In genomic region chr11:94869186-94869585, GRCh38 we compare ENCODE assay signal across 23 cellular contexts.
"Had no signal": no experiment of that assay in that cellular context is flagged by ENCODE, and none has a peak within 500 bp of the region (broad histone marks: within the 10 kb centered on the region; RNA-seq: fewer than 3 reads in every experiment).

No MANE protein-coding gene starts in this region.

- H3K9me3 Mint-ChIP-seq: mesothelial cell of epicardium had no signal

- ATAC-seq: gastrocnemius medialis, left cardiac atrium, left lung, left ventricle myocardium superior, lower lobe of right lung, mucosa of descending colon had no signal

- H3K27me3 ChIP-seq: dorsolateral prefrontal cortex, esophagus squamous epithelium, gastrocnemius medialis, left lung had no signal

- H3K9me3 ChIP-seq: esophagus squamous epithelium, gastrocnemius medialis, left lung, lower lobe of right lung, mucosa of descending colon had no signal

- H3K4me1 Mint-ChIP-seq: mesothelial cell of epicardium had no signal

- H3K27ac Mint-ChIP-seq: mesothelial cell of epicardium had no signal

- H3K4me3 ChIP-seq: coronary artery, dorsolateral prefrontal cortex, esophagus squamous epithelium, gastrocnemius medialis, left lung, lower lobe of right lung, mucosa of descending colon had no signal

- DNase-seq: dermis blood vessel endothelial cell; dorsolateral prefrontal cortex; effector CD4-positive, alpha-beta T cell; effector memory CD4-positive, alpha-beta T cell; esophagus squamous epithelium; foreskin fibroblast; foreskin melanocyte; gastrocnemius medialis; glutamatergic neuron; hippocampal formation; left cardiac atrium; left lung; left ventricle myocardium superior; lower lobe of right lung; mesenchymal stem cell; mucosa of descending colon had no signal

- H3K27ac ChIP-seq: coronary artery, dorsolateral prefrontal cortex, esophagus squamous epithelium, gastrocnemius medialis, left lung, lower lobe of right lung had no signal

- FAIRE-seq: colon, endometrium, endothelial cell of umbilical vein, islet of Langerhans, keratinocyte had no signal

- H3K4me1 ChIP-seq: left lung, lower lobe of right lung had no signal

- H3K4me3 Mint-ChIP-seq: mesothelial cell of epicardium had no signal
